Comparison of ENCODE assay signal across 15 cellular contexts in genomic region chr15:64134322-64134829, GRCh38. TPM values are rescaled to one million over a fixed set of nuclear protein-coding genes. Genes with fewer than 3 reads are reported as not detected.
DNase-seq lines count a peak whose midpoint lies in the region; ATAC-seq and TF ChIP-seq lines count a peak whose summit lies in the region.
"Had no signal": no experiment of that assay in that cellular context is flagged by ENCODE, and none has a peak within 500 bp of the region (broad histone marks: within the 10 kb centered on the region; RNA-seq: fewer than 3 reads in every experiment).

No MANE protein-coding gene starts in this region.

- TF ChIP-seq POLR2A in ovary (IDR thresholded peaks at IDR 0.05), result no peak

- H3K36me3 ChIP-seq in ovary, result no peaks in the 10 kb centered on the region

- ATAC-seq in HG02588 (IDR thresholded peaks at IDR 0.05; ENCODE audit: unreplicated experiment), result no peak

- no peak overlapping the region for H3K4me3 ChIP-seq in ovary

- no peaks in the 10 kb centered on the region for H3K27me3 ChIP-seq in ovary

- DNase-seq in EL (peak; percentile 25), amniotic epithelial cell (ENCODE audit: low read depth) (peak; percentile 52), head of caudate nucleus (peak; percentile 61 to 92 (median 80)), ovary (peak in 4 of 5 donors; percentile 45 to 66 (median 54)), DMS153 (lab: John Stamatoyannopoulos, UW) (no peak)
- no peak for DNase-seq in stimulated activated CD4-positive, alpha-beta T cell treated with anti-CD3 and anti-CD28 coated beads, Interleukin-2, amount 100 ng/mL, for 48 hours
- no peak for DNase-seq in activated CD4-positive, alpha-beta T cell treated with anti-CD3 and anti-CD28 coated beads, Interleukin-2, amount 10 ng/mL, durations not matched to agents 24 days and 14 days
- DNase-seq: activated CD8-positive, alpha-beta memory T cell treated with anti-CD3 and anti-CD28 coated beads for 24 hours; GDM1; NCI-H187; small intestine; T-helper 2 cell had no signal

- H3K4me3 Mint-ChIP-seq in activated CD4-positive, alpha-beta T cell treated with anti-CD3 and anti-CD28 coated beads, Interleukin-2, amount 10 ng/mL, durations not matched to agents 24 days and 14 days, result no peak overlapping the region
- H3K4me3 Mint-ChIP-seq: activated naive CD8-positive, alpha-beta T cell had no signal

- peaks cover 65% of the 10 kb centered on the region for H3K36me3 Mint-ChIP-seq in activated CD4-positive, alpha-beta T cell treated with anti-CD3 and anti-CD28 coated beads, Interleukin-2, amount 10 ng/mL, durations not matched to agents 24 days and 14 days (ENCODE audit: low read depth)

- WGBS in ovary, 3 donors, result 34 to 68% (median 37%) methylated on average over 8 to 9 of the region's 9 CpGs

- H3K9me3 ChIP-seq in ovary, result no peaks in the 10 kb centered on the region

- intact Hi-C loops in head of caudate nucleus (cut with DNase I), result no loop called here
- intact Hi-C loops in ovary (cut with DNase I), result no loop called here
- intact Hi-C loops in activated CD4-positive, alpha-beta T cell treated with anti-CD3 and anti-CD28 coated beads, Interleukin-2, amount 10 ng/mL, durations not matched to agents 24 days and 14 days (cut with micrococcal nuclease), result no loop called here

- no peaks in the 10 kb centered on the region for H3K9me3 Mint-ChIP-seq in activated CD4-positive, alpha-beta T cell treated with anti-CD3 and anti-CD28 coated beads, Interleukin-2, amount 10 ng/mL, durations not matched to agents 24 days and 14 days

- no peaks in the 10 kb centered on the region for H3K4me1 Mint-ChIP-seq in activated CD4-positive, alpha-beta T cell treated with anti-CD3 and anti-CD28 coated beads, Interleukin-2, amount 10 ng/mL, durations not matched to agents 24 days and 14 days

- no peak for TF ChIP-seq EP300 in ovary (IDR thresholded peaks at IDR 0.05)

- no peak for TF ChIP-seq CTCF in ovary (IDR thresholded peaks at IDR 0.05)

- no peaks in the 10 kb centered on the region for H3K27me3 Mint-ChIP-seq in activated CD4-positive, alpha-beta T cell treated with anti-CD3 and anti-CD28 coated beads, Interleukin-2, amount 10 ng/mL, durations not matched to agents 24 days and 14 days
- H3K27me3 Mint-ChIP-seq: activated naive CD8-positive, alpha-beta T cell had no signal

- peaks cover 4% of the 10 kb centered on the region for H3K4me1 ChIP-seq in ovary (ENCODE audit: insufficient read depth)

- peak overlapping the region in 1 of 2 donors; percentile 3 for H3K27ac ChIP-seq in ovary
- H3K27ac ChIP-seq: C4-2B had no signal

- no peak overlapping the region for H3K27ac Mint-ChIP-seq in activated CD4-positive, alpha-beta T cell treated with anti-CD3 and anti-CD28 coated beads, Interleukin-2, amount 10 ng/mL, durations not matched to agents 24 days and 14 days
- H3K27ac Mint-ChIP-seq: activated naive CD8-positive, alpha-beta T cell had no signal

RNA-seq across cellular contexts. Expression of gene SNX22, which starts 17.2 kb away (rescaled TPM):
- 1 to 10 TPM in 1 of 7 donors, under 1 TPM in 5, not detected in 1; 0.15 to 2.3 (median 0.28) TPM for total RNA-seq in ovary
- polyA plus RNA-seq in ovary, result under 1 TPM; 0.07 to 0.81 TPM
- 0.96 and 1.1 TPM in 2 replicates for total RNA-seq in activated CD4-positive, alpha-beta T cell treated with anti-CD3 and anti-CD28 coated beads, Interleukin-2, amount 10 ng/mL, durations not matched to agents 24 days and 14 days

RNA-seq across cellular contexts. Expression of gene PPIB, which starts 28.4 kb away (rescaled TPM):
- 100 to 1,000 TPM; 201 to 589 (median 367) TPM for total RNA-seq in ovary
- 100 to 1,000 TPM; 434 to 514 TPM for polyA plus RNA-seq in ovary
- total RNA-seq in activated CD4-positive, alpha-beta T cell treated with anti-CD3 and anti-CD28 coated beads, Interleukin-2, amount 10 ng/mL, durations not matched to agents 24 days and 14 days, result 384 and 397 TPM in 2 replicates

RNA-seq across cellular contexts. Expression of gene SNX1, which starts 38.6 kb away (rescaled TPM):
- total RNA-seq in ovary, result 100 to 1,000 TPM in 5 of 7 donors, 10 to 100 TPM in 2; 57.9 to 139 (median 126) TPM
- 100 to 1,000 TPM in 1 of 2 donors, 10 to 100 TPM in 1; 51.5 to 120 TPM for polyA plus RNA-seq in ovary
- 117 and 129 TPM in 2 replicates for total RNA-seq in activated CD4-positive, alpha-beta T cell treated with anti-CD3 and anti-CD28 coated beads, Interleukin-2, amount 10 ng/mL, durations not matched to agents 24 days and 14 days

RNA-seq across cellular contexts. Expression of gene CIAO2A, which starts 40.7 kb away (rescaled TPM):
- total RNA-seq in ovary, result 10 to 100 TPM; 13.2 to 34.9 (median 17.8) TPM
- polyA plus RNA-seq in ovary, result 10 to 100 TPM; 32.9 to 43.8 TPM
- total RNA-seq in activated CD4-positive, alpha-beta T cell treated with anti-CD3 and anti-CD28 coated beads, Interleukin-2, amount 10 ng/mL, durations not matched to agents 24 days and 14 days, result 72.3 and 73.0 TPM in 2 replicates

Comparison
In these comparisons a context has a peak if more than half of its experiments do, and no peak if none do; other contexts are left out.
1. DNase-seq: peak in EL (single experiment), amniotic epithelial cell (single experiment), head of caudate nucleus (42 of 42) and ovary (4 of 5); none in DMS153 (single experiment), stimulated activated CD4-positive, alpha-beta T cell treated with anti-CD3 and anti-CD28 coated beads, Interleukin-2, amount 100 ng/mL, for 48 hours (0 of 2) and activated CD4-positive, alpha-beta T cell treated with anti-CD3 and anti-CD28 coated beads, Interleukin-2, amount 10 ng/mL, durations not matched to agents 24 days and 14 days (single experiment).